In genomic region chr7:150375662-150376521, GRCh38 we compare ENCODE assay signal across 9 cellular contexts. TPM values are rescaled to one million over a fixed set of nuclear protein-coding genes. Genes with fewer than 3 reads are reported as not detected.
A peak's percentile ranks its signal among the peaks of the same experiment; 100 is the strongest.
DNase-seq lines count a peak whose midpoint lies in the region; ATAC-seq and TF ChIP-seq lines count a peak whose summit lies in the region.
"Had no signal": no experiment of that assay in that cellular context is flagged by ENCODE, and none has a peak within 500 bp of the region (broad histone marks: within the 10 kb centered on the region; RNA-seq: fewer than 3 reads in every experiment).

No MANE protein-coding gene starts in this region.

- ATAC-seq in GM21786 (IDR thresholded peaks at IDR 0.05; ENCODE audit: unreplicated experiment), result peak; percentile 21
- ATAC-seq in HG03280 (IDR thresholded peaks at IDR 0.05; ENCODE audit: unreplicated experiment), result no peak
- no peak for ATAC-seq in lower lobe of right lung

- CTCF ChIA-PET in CD4-positive, alpha-beta memory T cell (lab: Charles Lee; ENCODE audit: partially characterized antibody), result interaction anchor here (1.4 kb wide), 1 partner anchor 21 kb away, joined by 6 read pairs; no protein-coding TSS in a partner anchor

- no peak overlapping the region for H3K27ac ChIP-seq in CD4-positive, alpha-beta memory T cell (ENCODE audit: low read depth, low read length)
- no peak overlapping the region for H3K27ac ChIP-seq in lower lobe of right lung

- no peaks in the 10 kb centered on the region for H3K27me3 ChIP-seq in CD4-positive, alpha-beta memory T cell (ENCODE audit: insufficient read depth, low read length)
- H3K27me3 ChIP-seq in mucosa of stomach (ENCODE audit: control insufficient read depth, insufficient read depth, low read length), result no peaks in the 10 kb centered on the region
- H3K27me3 ChIP-seq in lower lobe of right lung (ENCODE audit: low read depth), result no peaks in the 10 kb centered on the region

- H3K27me3 Mint-ChIP-seq in CD4-positive, alpha-beta memory T cell, result no peaks in the 10 kb centered on the region

- DNase-seq in CD4-positive, alpha-beta memory T cell, result peak; percentile 18 to 62 (median 27)
- DNase-seq in activated CD4-positive, alpha-beta T cell treated with anti-CD3 and anti-CD28 coated beads, Interleukin-2, amount 50 U/mL, for 4 hours, result peak; percentile 31 to 36
- no peak for DNase-seq in EL
- DNase-seq in globus pallidus (ENCODE audit: low spot score), result no peak
- DNase-seq in lower lobe of right lung, result no peak
- DNase-seq: GDM1 had no signal

- H3K4me1 ChIP-seq in CD4-positive, alpha-beta memory T cell (ENCODE audit: insufficient read depth, low read length), result peaks cover 38% of the 10 kb centered on the region
- peaks cover 54% of the 10 kb centered on the region for H3K4me1 ChIP-seq in mucosa of stomach (ENCODE audit: control insufficient read depth, insufficient read depth, low read length)
- H3K4me1 ChIP-seq in lower lobe of right lung, result peaks cover 42% of the 10 kb centered on the region

- H3K27ac Mint-ChIP-seq in CD4-positive, alpha-beta memory T cell, result peak overlapping the region; percentile 18 to 89 (median 81)

- H3K36me3 ChIP-seq in CD4-positive, alpha-beta memory T cell (ENCODE audit: insufficient read depth, low read length), result peaks cover 9% of the 10 kb centered on the region
- no peaks in the 10 kb centered on the region for H3K36me3 ChIP-seq in mucosa of stomach (ENCODE audit: control insufficient read depth, insufficient read depth, low read length)
- H3K36me3 ChIP-seq in lower lobe of right lung, result peaks cover 38% of the 10 kb centered on the region

- peak overlapping the region in 5 of 8 donors; percentile 0 to 65 (median 27) for H3K4me3 Mint-ChIP-seq in CD4-positive, alpha-beta memory T cell

- TF ChIP-seq CTCF in lower lobe of right lung (IDR thresholded peaks at IDR 0.05), result no peak

- H3K4me3 ChIP-seq in CD4-positive, alpha-beta memory T cell (ENCODE audit: low read length in 2 of 2), result no peak overlapping the region
- H3K4me3 ChIP-seq in mucosa of stomach (ENCODE audit: low read length) (no peak overlapping the region), lower lobe of right lung (no peak overlapping the region)

- POLR2A ChIA-PET in CD4-positive, alpha-beta memory T cell (lab: Charles Lee; ENCODE audit: partially characterized antibody), result interaction anchor here (0.6 to 3.1 kb wide), 3 partner anchors 10 to 70 kb away, joined by 3 to 47 read pairs (median 3); a partner anchor contains a TSS

- peaks cover 27 to 61% (median 42%) of the 10 kb centered on the region in 4 donors for H3K4me1 Mint-ChIP-seq in CD4-positive, alpha-beta memory T cell

- intact Hi-C loops in CD4-positive, alpha-beta memory T cell (cut with micrococcal nuclease), result no loop called here
- intact Hi-C loops in lower lobe of right lung (cut with DNase I), result no loop called here

- H3K9me3 Mint-ChIP-seq in CD4-positive, alpha-beta memory T cell, result no peaks in the 10 kb centered on the region

- no peaks in the 10 kb centered on the region for H3K9me3 ChIP-seq in CD4-positive, alpha-beta memory T cell (ENCODE audit: control insufficient read depth in 1 of 2, low read length in 2 of 2)
- H3K9me3 ChIP-seq in mucosa of stomach (ENCODE audit: control insufficient read depth, low read length) (no peaks in the 10 kb centered on the region), lower lobe of right lung (no peaks in the 10 kb centered on the region)

- H3K36me3 Mint-ChIP-seq in CD4-positive, alpha-beta memory T cell, result peaks cover 9 to 18% of the 10 kb centered on the region in 2 donors

- H3K9ac ChIP-seq in mucosa of stomach (ENCODE audit: low read length), result peak overlapping the region; percentile 3

RNA-seq across cellular contexts. Expression of gene ZNF775, which starts 3.2 kb away (rescaled TPM):
- 1 to 10 TPM; 4.3 to 5.5 TPM for total RNA-seq in CD4-positive, alpha-beta memory T cell
- polyA plus RNA-seq in CD4-positive, alpha-beta memory T cell, result 1 to 10 TPM in 1 of 2 donors, under 1 TPM in 1; 0.67 to 7.6 TPM
- 4.5 TPM for total RNA-seq in lower lobe of right lung

RNA-seq across cellular contexts. Expression of gene REPIN1, which starts 7.3 kb away (rescaled TPM):
- total RNA-seq in CD4-positive, alpha-beta memory T cell, result 10 to 100 TPM; 72.0 to 78.5 TPM
- 10 to 100 TPM; 29.4 to 62.1 TPM for polyA plus RNA-seq in CD4-positive, alpha-beta memory T cell
- 86.0 TPM for total RNA-seq in lower lobe of right lung

RNA-seq across cellular contexts. Expression of gene RARRES2, which starts 34.5 kb away (rescaled TPM):
- total RNA-seq in CD4-positive, alpha-beta memory T cell, result not detected
- polyA plus RNA-seq in CD4-positive, alpha-beta memory T cell, result not detected
- total RNA-seq in lower lobe of right lung, result 144 TPM

RNA-seq across cellular contexts. Expression of gene ACTR3C, which starts 52.5 kb away (rescaled TPM):
- 10 to 100 TPM; 13.0 to 17.8 TPM for total RNA-seq in CD4-positive, alpha-beta memory T cell
- 1 to 10 TPM; 3.6 to 8.6 TPM for polyA plus RNA-seq in CD4-positive, alpha-beta memory T cell
- 18.6 TPM for total RNA-seq in lower lobe of right lung

RNA-seq across cellular contexts. Expression of gene LRRC61, which starts 52.7 kb away (rescaled TPM):
- total RNA-seq in CD4-positive, alpha-beta memory T cell, result 10 to 100 TPM; 11.0 to 12.8 TPM
- polyA plus RNA-seq in CD4-positive, alpha-beta memory T cell, result 10 to 100 TPM; 14.8 to 16.0 TPM
- 16.2 TPM for total RNA-seq in lower lobe of right lung

Comparison
In these comparisons a context has a peak if more than half of its experiments do, and no peak if none do; other contexts are left out.
1. DNase-seq: peak in CD4-positive, alpha-beta memory T cell (5 of 5) and activated CD4-positive, alpha-beta T cell treated with anti-CD3 and anti-CD28 coated beads, Interleukin-2, amount 50 U/mL, for 4 hours (2 of 2); none in EL (single experiment), globus pallidus (single experiment) and lower lobe of right lung (single experiment).
2. RNA of gene RARRES2, which starts 34.5 kb away (total RNA-seq): 144 TPM in lower lobe of right lung (single experiment); not detected in CD4-positive, alpha-beta memory T cell; every median in the first group is over 100 times any median in the second.